ENCODE assay signal across 8 cellular contexts in genomic region chr1:51331206-51332100, GRCh38. TPM values are rescaled to one million over a fixed set of nuclear protein-coding genes. Genes with fewer than 3 reads are reported as not detected.
DNase-seq lines count a peak whose midpoint lies in the region; ATAC-seq and TF ChIP-seq lines count a peak whose summit lies in the region.

No MANE protein-coding gene starts in this region.

- H3K27ac ChIP-seq in C4-2B (peak overlapping the region; percentile 84), fibroblast of lung (ENCODE audit: insufficient read depth, low read length) (no peak overlapping the region), neural cell (ENCODE audit: low read length) (no peak overlapping the region)

- no peak for TF ChIP-seq EP300 in neural cell (conservative IDR thresholded peaks at IDR 0.05; ENCODE audit: poor library complexity, severe bottlenecking)

- peaks cover 9% of the 10 kb centered on the region for H3K36me3 Mint-ChIP-seq in T-helper 17 cell (ENCODE audit: low read depth)

- H3K27me3 Mint-ChIP-seq in T-helper 17 cell, result peaks cover 40% of the 10 kb centered on the region

- H3K9me2 ChIP-seq in neural cell (ENCODE audit: insufficient read depth, low read length), result no peaks in the 10 kb centered on the region

- no peaks in the 10 kb centered on the region for H4K20me1 ChIP-seq in fibroblast of lung (ENCODE audit: control insufficient read depth, extremely low read depth, insufficient read depth, low read length)
- H4K20me1 ChIP-seq in neural cell (ENCODE audit: insufficient read depth), result no peaks in the 10 kb centered on the region

- no peak overlapping the region for H3K4me3 ChIP-seq in fibroblast of lung (replicated peaks in 1 of 4; ENCODE audit: control extremely low read depth in 1 of 4, insufficient read depth in 1 of 4, low read depth in 3 of 4, low read length in 4 of 4)
- H3K4me3 ChIP-seq in neural cell (ENCODE audit: low read length), result peak overlapping the region; percentile 59

- H3K27me3 ChIP-seq in fibroblast of lung (ENCODE audit: control insufficient read depth, insufficient read depth, low read length) (peaks cover 2% of the 10 kb centered on the region), neural cell (ENCODE audit: insufficient read depth, low read depth, low read length) (peaks cover 25% of the 10 kb centered on the region)

- H3K4me2 ChIP-seq in fibroblast of lung (ENCODE audit: extremely low read depth, insufficient read depth, low read length), result no peak overlapping the region
- H3K4me2 ChIP-seq in neural cell (ENCODE audit: low read length), result no peak overlapping the region

- peak overlapping the region; percentile 6 for H2AFZ ChIP-seq in fibroblast of lung (ENCODE audit: low read length)
- no peak overlapping the region for H2AFZ ChIP-seq in neural cell (ENCODE audit: low read depth, low read length)

- no peak overlapping the region for H3K9ac ChIP-seq in fibroblast of lung (ENCODE audit: insufficient read depth, low read length)
- no peak overlapping the region for H3K9ac ChIP-seq in neural cell (ENCODE audit: low read length)

- no peaks in the 10 kb centered on the region for H3F3A ChIP-seq in neural cell (ENCODE audit: insufficient read depth, low read length, poor library complexity, severe bottlenecking)

- H3K4me1 Mint-ChIP-seq in T-helper 17 cell, result peaks cover 4% of the 10 kb centered on the region

- peak overlapping the region; percentile 16 for H3K27ac Mint-ChIP-seq in T-helper 17 cell

- H3K9me3 ChIP-seq in T-helper 17 cell (ENCODE audit: control insufficient read depth, low read length, poor library complexity, severe bottlenecking) (no peaks in the 10 kb centered on the region), fibroblast of lung (ENCODE audit: control insufficient read depth, insufficient read depth, low read depth, low read length) (no peaks in the 10 kb centered on the region), neural cell (ENCODE audit: low read length) (no peaks in the 10 kb centered on the region)

- no peaks in the 10 kb centered on the region for H3K36me3 ChIP-seq in fibroblast of lung (ENCODE audit: control insufficient read depth, insufficient read depth, low read length)
- H3K36me3 ChIP-seq in neural cell (ENCODE audit: insufficient read depth, low read length), result no peaks in the 10 kb centered on the region

- TF ChIP-seq CTCF in C4-2B (conservative IDR thresholded peaks at IDR 0.05) (no peak), fibroblast of lung (conservative IDR thresholded peaks at IDR 0.05 in 1 of 2, IDR thresholded peaks at IDR 0.05 in 1 of 2; ENCODE audit: low read depth in 1 of 2, low read length in 2 of 2) (no peak), neural cell (IDR thresholded peaks at IDR 0.05; ENCODE audit: poor library complexity, severe bottlenecking) (no peak)

- DNase-seq in HuH-7 (ENCODE audit: low spot score) (peak; percentile 73), T-helper 17 cell (no peak), fibroblast of lung (ENCODE audit: low read depth in 2 of 2) (peak; percentile 52 to 55), DMS114 treated with DMSO at 0.1 percent for 48 hours (lab: John Stamatoyannopoulos, UW; ENCODE audit: unreplicated experiment) (no peak)

- peaks cover 10% of the 10 kb centered on the region for H3K4me1 ChIP-seq in fibroblast of lung (ENCODE audit: control insufficient read depth, extremely low read depth, insufficient read depth, low read length)

- no peak for TF ChIP-seq RAD21 in neural cell (conservative IDR thresholded peaks at IDR 0.05)

- H3K4me3 Mint-ChIP-seq in T-helper 17 cell, result peak overlapping the region; percentile 90

- peak; percentile 69 for ATAC-seq in GM18511 (IDR thresholded peaks at IDR 0.05; ENCODE audit: unreplicated experiment)
- no peak for ATAC-seq in T-helper 17 cell
- ATAC-seq in HG02623 (IDR thresholded peaks at IDR 0.05; ENCODE audit: unreplicated experiment), result no peak

- H3K79me2 ChIP-seq in fibroblast of lung (ENCODE audit: control insufficient read depth, insufficient read depth, low read length) (no peaks in the 10 kb centered on the region), neural cell (replicated peaks; ENCODE audit: insufficient read depth, low read length) (no peaks in the 10 kb centered on the region)

TF ChIP-seq in neural cell, 6 proteins besides CTCF, POLR2A, EP300 and RAD21:
- TF ChIP-seq SMC3 (conservative IDR thresholded peaks at IDR 0.05; ENCODE audit: poor library complexity), result no peak
- TF ChIP-seq MXI1 (conservative IDR thresholded peaks at IDR 0.05; ENCODE audit: poor library complexity, severe bottlenecking), result no peak
- TF ChIP-seq POLR2AphosphoS5 (IDR thresholded peaks at IDR 0.05), result no peak
- no peak for TF ChIP-seq REST (IDR thresholded peaks at IDR 0.05; ENCODE audit: borderline replicate concordance)
- no peak for TF ChIP-seq TAF1 (IDR thresholded peaks at IDR 0.05; ENCODE audit: low read depth)
- TF ChIP-seq EZH2 (IDR thresholded peaks at IDR 0.05; ENCODE audit: borderline replicate concordance, insufficient read depth, low read length, poor library complexity, severe bottlenecking), result no peak

RNA-seq across cellular contexts. Expression of gene TTC39A, which starts 1.1 kb away (rescaled TPM):
- total RNA-seq in T-helper 17 cell (not detected), fibroblast of lung (0.51 and 1.5 TPM in 2 replicates)
- polyA plus RNA-seq in fibroblast of lung (0.28 and 0.72 TPM in 2 replicates), neural cell (1.1 and 1.2 TPM in 2 replicates)
- 0.41 and 0.50 TPM in 2 replicates for polyA plus RNA-seq in fibroblast of lung (2012)
- polyA minus RNA-seq in fibroblast of lung (ENCODE audit: low replicate concordance) (not detected in 2 replicates), neural cell (1.3 and 1.5 TPM in 2 replicates)

Comparison
In these comparisons a context has a peak if more than half of its experiments do, and no peak if none do; other contexts are left out.
1. DNase-seq: peak in HuH-7 (single experiment) and fibroblast of lung (2 of 2); none in T-helper 17 cell (0 of 3) and DMS114 treated with DMSO at 0.1 percent for 48 hours (single experiment).